Comparison of ENCODE assay signal across 8 cellular contexts in the genomic region with DNA sequence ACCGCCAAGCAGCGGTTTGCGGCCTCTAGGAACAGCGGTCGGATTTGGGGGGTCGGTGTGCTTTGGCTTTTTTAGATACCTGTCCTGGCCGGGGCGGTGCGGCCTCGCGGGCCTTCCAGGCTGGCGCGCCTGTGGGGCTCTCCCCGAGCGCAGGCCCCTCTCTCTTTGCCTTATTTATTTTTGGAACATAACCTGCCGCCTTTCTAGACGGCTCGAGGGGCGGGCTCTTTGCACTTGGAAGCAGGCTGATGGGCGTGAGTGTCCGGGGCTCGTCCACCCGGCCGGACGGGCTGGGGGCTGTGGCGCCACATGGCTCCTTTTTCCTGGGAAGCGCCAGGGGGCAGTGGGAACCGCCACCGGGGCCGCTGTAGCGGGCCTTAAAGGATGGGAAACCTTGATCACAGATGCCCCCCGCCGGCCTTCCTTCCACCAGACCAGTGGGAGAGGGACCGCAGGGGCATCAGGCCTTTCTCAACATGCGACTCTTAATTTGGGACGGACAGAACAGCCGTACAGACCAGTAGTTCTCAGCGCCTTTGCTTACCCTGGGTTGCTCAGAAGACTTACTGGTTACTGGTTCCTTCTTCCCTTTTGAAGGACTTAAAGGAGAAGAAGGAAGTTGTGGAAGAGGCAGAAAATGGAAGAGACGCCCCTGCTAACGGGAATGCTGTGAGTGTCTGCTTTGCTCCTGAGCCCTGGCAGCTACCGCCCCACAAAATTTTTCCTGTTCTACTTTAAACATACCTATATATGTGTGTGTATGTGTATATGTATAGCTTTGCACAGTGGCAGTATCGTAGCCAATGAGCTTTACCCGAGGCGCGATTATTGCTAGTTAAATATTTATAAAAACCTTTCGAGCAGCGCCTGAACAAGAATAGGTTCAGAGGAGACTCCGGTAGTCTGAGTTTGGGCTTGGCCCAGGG. TPM values are rescaled to one million over a fixed set of nuclear protein-coding genes. Genes with fewer than 3 reads are reported as not detected.
A peak's percentile ranks its signal among the peaks of the same experiment; 100 is the strongest.
DNase-seq lines count a peak whose midpoint lies in the region; ATAC-seq and TF ChIP-seq lines count a peak whose summit lies in the region.

No MANE protein-coding gene starts in this region.

- ATAC-seq in IMR-90 (ENCODE audit: low read depth) (no peak), HG02938 (IDR thresholded peaks at IDR 0.05; ENCODE audit: unreplicated experiment) (no peak)

- H4K91ac ChIP-seq in IMR-90 (ENCODE audit: insufficient read depth, low read depth, low read length): no peak overlapping the region

- DNase-seq in CD14-positive monocyte (ENCODE audit: low spot score): no peak
- no peak for DNase-seq in IMR-90
- DNase-seq in activated naive CD4-positive, alpha-beta T cell treated with anti-CD3 and anti-CD28 coated beads, Interleukin-2, amount 10 ng/mL, durations not matched to agents 7 days and 5 days: peak; percentile 47
- peak; percentile 44 for DNase-seq in left ventricle myocardium inferior
- no peak for DNase-seq in retinal pigment epithelial cell (ENCODE audit: low read depth)
- no peak for DNase-seq in germinal center (ENCODE audit: low spot score)
- no peak for DNase-seq in NK-92 (lab: John Stamatoyannopoulos, UW; ENCODE audit: unreplicated experiment)

- H3K4me1 Mint-ChIP-seq in CD14-positive monocyte: peaks cover 31% of the 10 kb centered on the region
- H3K4me1 Mint-ChIP-seq in activated naive CD4-positive, alpha-beta T cell treated with anti-CD3 and anti-CD28 coated beads, Interleukin-2, amount 10 ng/mL, durations not matched to agents 7 days and 5 days: peaks cover 41% of the 10 kb centered on the region

- peak overlapping the region; percentile 14; the same call in 1 of the 2 replicates for H3K56ac ChIP-seq in IMR-90 (ENCODE audit: extremely low read depth, insufficient read depth, low read length)

- peaks cover 3 to 38% of the 10 kb centered on the region in 2 experiments; a peak in 3 of 4 replicates for H3K79me1 ChIP-seq in IMR-90 (ENCODE audit: low read depth in 1 of 2, low read length in 2 of 2)

- in situ Hi-C loops in IMR-90 (cut with MboI; ENCODE audit: low sequenced_read_pairs): loop anchor here (5.0 kb wide), 2 partner anchors 34 to 99 kb away; no protein-coding TSS in a partner anchor

- peaks cover 18% of the 10 kb centered on the region for H3K36me3 ChIP-seq in IMR-90 (ENCODE audit: control insufficient read depth, insufficient read depth, low read length)
- H3K36me3 ChIP-seq in left ventricle myocardium inferior: peaks cover 20% of the 10 kb centered on the region

- WGBS in IMR-90 (ENCODE audit: extremely low coverage in 2 of 2, insufficient read length in 1 of 2), 2 experiments: 0% methylated on average over 19 of the region's 48 CpGs; no CpG with 5 or more reads in 1 of the 2 experiments

- H3K23ac ChIP-seq in IMR-90 (ENCODE audit: low read depth, low read length): peak overlapping the region; percentile 94

- peak overlapping the region; percentile 92 to 100 (median 97) for H3K27ac Mint-ChIP-seq in CD14-positive monocyte
- H3K27ac Mint-ChIP-seq in activated naive CD4-positive, alpha-beta T cell treated with anti-CD3 and anti-CD28 coated beads, Interleukin-2, amount 10 ng/mL, durations not matched to agents 7 days and 5 days: peak overlapping the region; percentile 95

- POLR2A ChIA-PET in IMR-90 (lab: Charles Lee; ENCODE audit: unreplicated experiment): interaction anchor here (0.6 kb wide), 1 partner anchor 97 kb away, joined by 3 read pairs; no protein-coding TSS in a partner anchor

- dilution Hi-C loops in IMR-90 (cut with HindIII; ENCODE audit: low sequenced_read_pairs, unreplicated experiment): no loop called here

- H2BK20ac ChIP-seq in IMR-90 (ENCODE audit: low read depth, low read length): no peak overlapping the region

- no peaks in the 10 kb centered on the region for H3K9me3 ChIP-seq in IMR-90 (ENCODE audit: control insufficient read depth, insufficient read depth, low read length)
- H3K9me3 ChIP-seq in left ventricle myocardium inferior (replicated peaks): no peaks in the 10 kb centered on the region

- H3K4me1 ChIP-seq in IMR-90 (ENCODE audit: control insufficient read depth, insufficient read depth, low read length) (peaks cover 16% of the 10 kb centered on the region), left ventricle myocardium inferior (peaks cover 78% of the 10 kb centered on the region)

- H2BK15ac ChIP-seq in IMR-90 (ENCODE audit: low read depth, low read length): no peak overlapping the region

- H2AK9ac ChIP-seq in IMR-90 (replicated peaks; ENCODE audit: low read depth, low read length, poor library complexity): peak overlapping the region; percentile 93

- peaks cover 0 to 2% (median 0%) of the 10 kb centered on the region in 7 donors for H3K9me3 Mint-ChIP-seq in CD14-positive monocyte
- H3K9me3 Mint-ChIP-seq in activated naive CD4-positive, alpha-beta T cell treated with anti-CD3 and anti-CD28 coated beads, Interleukin-2, amount 10 ng/mL, durations not matched to agents 7 days and 5 days: no peaks in the 10 kb centered on the region

- H3K4ac ChIP-seq in IMR-90 (ENCODE audit: low read depth, low read length): peak overlapping the region; percentile 24; the same call in 1 of the 2 replicates

- H3K27ac ChIP-seq in IMR-90 (ENCODE audit: insufficient read depth, low read length) (peak overlapping the region; percentile 19; the same call in 1 of the 2 replicates), left ventricle myocardium inferior (replicated peaks) (peak overlapping the region; percentile 99)

- no peak for TF ChIP-seq POLR2A in IMR-90 (IDR thresholded peaks at IDR 0.05; ENCODE audit: low read depth, low read length)

- H4K20me1 ChIP-seq in IMR-90 (ENCODE audit: insufficient read depth, low read length): peaks cover 63% of the 10 kb centered on the region

- BruUV-seq in IMR-90 (replicated peaks; lab: Mats Ljungman, UMichigan): no TSS peak

- H3K27me3 ChIP-seq in IMR-90 (ENCODE audit: control insufficient read depth, insufficient read depth, low read length) (no peaks in the 10 kb centered on the region), left ventricle myocardium inferior (ENCODE audit: low read depth) (no peaks in the 10 kb centered on the region)

- no peak overlapping the region for H4K8ac ChIP-seq in IMR-90 (ENCODE audit: low read depth in 2 of 2, low read length in 2 of 2)

- peak overlapping the region; percentile 40 for H2AFZ ChIP-seq in IMR-90 (replicated peaks; ENCODE audit: low read length, poor library complexity)

- no peak overlapping the region for H4K5ac ChIP-seq in IMR-90 (ENCODE audit: low read depth, low read length)

- H3K9ac ChIP-seq in IMR-90 (ENCODE audit: low read depth, low read length): peak overlapping the region; percentile 77

- H3K27me3 Mint-ChIP-seq in CD14-positive monocyte (ENCODE audit: low read depth in 3 of 3): peaks cover 0 to 4% (median 0%) of the 10 kb centered on the region in 3 donors
- peaks cover 5% of the 10 kb centered on the region for H3K27me3 Mint-ChIP-seq in activated naive CD4-positive, alpha-beta T cell treated with anti-CD3 and anti-CD28 coated beads, Interleukin-2, amount 10 ng/mL, durations not matched to agents 7 days and 5 days

- no peak overlapping the region for H2BK5ac ChIP-seq in IMR-90 (ENCODE audit: low read depth, low read length, poor library complexity, severe bottlenecking)

- CTCF ChIA-PET in IMR-90 (lab: Yijun Ruan, JAX): interaction anchor here (1.0 kb wide), 2 partner anchors 33 to 34 kb away, joined by 3 to 6 read pairs; no protein-coding TSS in a partner anchor
- CTCF ChIA-PET in activated naive CD4-positive, alpha-beta T cell treated with anti-CD3 and anti-CD28 coated beads, Interleukin-2, amount 10 ng/mL, durations not matched to agents 7 days and 5 days (lab: Charles Lee): interaction anchor here (1.2 to 9.7 kb wide), 4 partner anchors 30 to 99 kb away, joined by 5 to 473 read pairs (median 110); no protein-coding TSS in a partner anchor

- intact Hi-C loops in CD14-positive monocyte (cut with micrococcal nuclease): loop anchor here in 1 of 2 donors (10.0 kb wide), 1 partner anchor 196 kb away; no protein-coding TSS in a partner anchor
- intact Hi-C loops in IMR-90 (cut with micrococcal nuclease): loop anchor here (2.0 kb wide), 1 partner anchor 76 kb away; a partner anchor contains a TSS
- intact Hi-C loops in left ventricle myocardium inferior (cut with micrococcal nuclease): loop anchor here (2.0 kb wide), 1 partner anchor 34 kb away; no protein-coding TSS in a partner anchor

- H2BK120ac ChIP-seq in IMR-90 (ENCODE audit: low read depth, low read length): no peak overlapping the region

- H3K36me3 Mint-ChIP-seq in CD14-positive monocyte: peaks cover 21 to 34% of the 10 kb centered on the region in 2 donors
- peaks cover 45% of the 10 kb centered on the region for H3K36me3 Mint-ChIP-seq in activated naive CD4-positive, alpha-beta T cell treated with anti-CD3 and anti-CD28 coated beads, Interleukin-2, amount 10 ng/mL, durations not matched to agents 7 days and 5 days

- peak overlapping the region; percentile 91 for H3K4me2 ChIP-seq in IMR-90 (ENCODE audit: low read depth, low read length)

- peak overlapping the region; percentile 32; the same call in 1 of the 2 replicates for H2AK5ac ChIP-seq in IMR-90 (ENCODE audit: low read depth, low read length)

- no peak overlapping the region for H3K18ac ChIP-seq in IMR-90 (ENCODE audit: low read depth, low read length)

- peak overlapping the region; percentile 91 to 93 for H3K4me3 Mint-ChIP-seq in CD14-positive monocyte
- peak overlapping the region; percentile 99 for H3K4me3 Mint-ChIP-seq in activated naive CD4-positive, alpha-beta T cell treated with anti-CD3 and anti-CD28 coated beads, Interleukin-2, amount 10 ng/mL, durations not matched to agents 7 days and 5 days

- no peak for TF ChIP-seq CTCF in CD14-positive monocyte (IDR thresholded peaks at IDR 0.05)
- TF ChIP-seq CTCF in IMR-90 (conservative IDR thresholded peaks at IDR 0.05; ENCODE audit: low read depth, low read length): peak; percentile 25; the same call in 1 of the 2 replicates
- TF ChIP-seq CTCF in left ventricle myocardium inferior (IDR thresholded peaks at IDR 0.05; ENCODE audit: borderline replicate concordance): no peak
- peak; percentile 30 for TF ChIP-seq CTCF in retinal pigment epithelial cell (conservative IDR thresholded peaks at IDR 0.05; ENCODE audit: low read depth, low read length)

- peaks cover 7% of the 10 kb centered on the region for H3K9me1 ChIP-seq in IMR-90 (ENCODE audit: insufficient read depth, low read length)

- no peak for TF ChIP-seq RAD21 in IMR-90 (IDR thresholded peaks at IDR 0.05; ENCODE audit: low read length)

- H3K4me3 ChIP-seq in IMR-90 (ENCODE audit: insufficient read depth, low read depth, low read length) (peak overlapping the region; percentile 89), left ventricle myocardium inferior (peak overlapping the region; percentile 100), retinal pigment epithelial cell (ENCODE audit: low read length) (peak overlapping the region; percentile 83)

- H3K14ac ChIP-seq in IMR-90 (replicated peaks; ENCODE audit: low read depth, low read length): peak overlapping the region; percentile 38; the same call in 1 of the 2 replicates

RNA-seq across cellular contexts. Expression of a gene that starts 2.7 kb away (rescaled TPM):
- polyA plus RNA-seq in CD14-positive monocyte (1,000 to 10,000 TPM; 1,072 to 1,127 TPM), IMR-90 (2012; rRNA removed) (647 and 742 TPM in 2 replicates)
- total RNA-seq in IMR-90 (2012; rRNA removed) (380 and 776 TPM in 2 replicates), left ventricle myocardium inferior (209 TPM)
- 585 and 1,669 TPM in 2 replicates for polyA plus RNA-seq in IMR-90 (2012; cell fraction: cytosol; rRNA removed)
- 208 and 388 TPM in 2 replicates for polyA plus RNA-seq in IMR-90 (2012; cell fraction: nucleus; rRNA removed; ENCODE audit: low replicate concordance)

Comparison
In these comparisons a context has a peak if more than half of its experiments do, and no peak if none do; other contexts are left out.
1. DNase-seq: peak in activated naive CD4-positive, alpha-beta T cell treated with anti-CD3 and anti-CD28 coated beads, Interleukin-2, amount 10 ng/mL, durations not matched to agents 7 days and 5 days (single experiment) and left ventricle myocardium inferior (single experiment); none in CD14-positive monocyte (single experiment), IMR-90 (single experiment), retinal pigment epithelial cell (single experiment), germinal center (single experiment) and NK-92 (single experiment).
2. CTCF ChIP-seq: peak in IMR-90 (single experiment) and retinal pigment epithelial cell (single experiment); none in CD14-positive monocyte (single experiment) and left ventricle myocardium inferior (single experiment).
3. Peak in every context shown above with its lines, with median percentiles within 50 percentile points of each other: H3K4me3 ChIP-seq.